In genomic region chr10:124745678-124746077, GRCh38 we compare ENCODE assay signal across 2 cellular contexts.
TF ChIP-seq lines count a peak whose summit lies in the region.

No MANE protein-coding gene starts in this region.

TF ChIP-seq in HCT116, 20 proteins besides CTCF, POLR2A, EP300 and RAD21 (continued from another document):
- TF ChIP-seq REST (IDR thresholded peaks at IDR 0.05; ENCODE audit: low read depth) (no peak), YY1 (IDR thresholded peaks at IDR 0.05; ENCODE audit: extremely low read depth, insufficient replicate concordance, low read depth, low read length) (no peak), SRF (IDR thresholded peaks at IDR 0.05; ENCODE audit: low read depth) (no peak)
- TF ChIP-seq, protein P1, sequence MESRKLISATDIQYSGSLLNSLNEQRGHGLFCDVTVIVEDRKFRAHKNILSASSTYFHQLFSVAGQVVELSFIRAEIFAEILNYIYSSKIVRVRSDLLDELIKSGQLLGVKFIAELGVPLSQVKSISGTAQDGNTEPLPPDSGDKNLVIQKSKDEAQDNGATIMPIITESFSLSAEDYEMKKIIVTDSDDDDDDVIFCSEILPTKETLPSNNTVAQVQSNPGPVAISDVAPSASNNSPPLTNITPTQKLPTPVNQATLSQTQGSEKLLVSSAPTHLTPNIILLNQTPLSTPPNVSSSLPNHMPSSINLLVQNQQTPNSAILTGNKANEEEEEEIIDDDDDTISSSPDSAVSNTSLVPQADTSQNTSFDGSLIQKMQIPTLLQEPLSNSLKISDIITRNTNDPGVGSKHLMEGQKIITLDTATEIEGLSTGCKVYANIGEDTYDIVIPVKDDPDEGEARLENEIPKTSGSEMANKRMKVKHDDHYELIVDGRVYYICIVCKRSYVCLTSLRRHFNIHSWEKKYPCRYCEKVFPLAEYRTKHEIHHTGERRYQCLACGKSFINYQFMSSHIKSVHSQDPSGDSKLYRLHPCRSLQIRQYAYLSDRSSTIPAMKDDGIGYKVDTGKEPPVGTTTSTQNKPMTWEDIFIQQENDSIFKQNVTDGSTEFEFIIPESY (IDR thresholded peaks at IDR 0.05; ENCODE audit: extremely low read depth, insufficient replicate concordance, low read length): no peak

TF ChIP-seq in SK-N-SH treated with all-trans-retinoic acid at 6 μM for 48 hours, 23 proteins besides CTCF, POLR2A, EP300 and RAD21 (continued from another document):
- TF ChIP-seq BACH2 (CRISPR knock-in tag; IDR thresholded peaks at IDR 0.05; ENCODE audit: borderline replicate concordance) (no peak), ISL1 (CRISPR knock-in tag; IDR thresholded peaks at IDR 0.05) (no peak), POU6F1 (CRISPR knock-in tag; IDR thresholded peaks at IDR 0.05; ENCODE audit: borderline replicate concordance, low read depth) (no peak), ARNTL (CRISPR knock-in tag; IDR thresholded peaks at IDR 0.05; ENCODE audit: borderline replicate concordance, low read depth) (no peak), ZC3H10 (CRISPR knock-in tag; IDR thresholded peaks at IDR 0.05) (no peak), CSDC2 (CRISPR knock-in tag; IDR thresholded peaks at IDR 0.05) (no peak), TCF4 (CRISPR knock-in tag; IDR thresholded peaks at IDR 0.05; ENCODE audit: borderline replicate concordance) (no peak)
- TF ChIP-seq, protein P2, sequence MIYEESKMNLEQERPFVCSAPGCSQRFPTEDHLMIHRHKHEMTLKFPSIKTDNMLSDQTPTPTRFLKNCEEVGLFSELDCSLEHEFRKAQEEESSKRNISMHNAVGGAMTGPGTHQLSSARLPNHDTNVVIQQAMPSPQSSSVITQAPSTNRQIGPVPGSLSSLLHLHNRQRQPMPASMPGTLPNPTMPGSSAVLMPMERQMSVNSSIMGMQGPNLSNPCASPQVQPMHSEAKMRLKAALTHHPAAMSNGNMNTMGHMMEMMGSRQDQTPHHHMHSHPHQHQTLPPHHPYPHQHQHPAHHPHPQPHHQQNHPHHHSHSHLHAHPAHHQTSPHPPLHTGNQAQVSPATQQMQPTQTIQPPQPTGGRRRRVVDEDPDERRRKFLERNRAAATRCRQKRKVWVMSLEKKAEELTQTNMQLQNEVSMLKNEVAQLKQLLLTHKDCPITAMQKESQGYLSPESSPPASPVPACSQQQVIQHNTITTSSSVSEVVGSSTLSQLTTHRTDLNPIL (CRISPR knock-in tag; IDR thresholded peaks at IDR 0.05; ENCODE audit: low read depth): no peak
